ENCODE assay signal across 2 cellular contexts in the genomic region with DNA sequence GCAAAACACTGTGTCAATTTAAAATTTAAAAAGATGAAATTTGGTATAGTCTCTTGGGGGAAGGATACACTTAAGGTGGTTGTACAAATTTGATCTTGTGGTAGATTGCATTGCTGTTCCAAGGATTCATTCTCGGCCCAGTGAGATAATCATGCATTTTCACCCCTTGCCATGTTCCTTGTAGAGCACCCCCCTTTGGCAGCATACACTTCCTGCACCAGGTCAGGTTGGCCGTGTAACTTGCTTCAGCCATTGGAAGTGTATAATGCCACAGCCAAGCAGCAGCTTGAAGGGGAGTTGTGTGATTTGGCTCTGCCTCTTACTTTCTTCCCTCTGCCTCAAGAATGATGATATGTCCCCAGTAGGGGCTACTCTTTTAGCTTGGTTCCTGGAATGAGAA.
TF ChIP-seq lines count a peak whose summit lies in the region.

No MANE protein-coding gene starts in this region.

TF ChIP-seq in HCT116, 20 proteins besides CTCF, POLR2A, EP300 and RAD21 (continued from another document):
- TF ChIP-seq REST (IDR thresholded peaks at IDR 0.05; ENCODE audit: low read depth) = no peak

TF ChIP-seq in HepG2, 621 proteins besides CTCF, POLR2A, EP300 and RAD21 (continued from another document):
- TF ChIP-seq ARID5B (CRISPR knock-in tag; IDR thresholded peaks at IDR 0.05) = no peak
- TF ChIP-seq REPIN1 (CRISPR knock-in tag; IDR thresholded peaks at IDR 0.05; ENCODE audit: borderline replicate concordance, low read depth) = no peak
- TF ChIP-seq ZNF256 (CRISPR knock-in tag; conservative IDR thresholded peaks at IDR 0.05) = no peak
- no peak for TF ChIP-seq HDAC6 (IDR thresholded peaks at IDR 0.05; ENCODE audit: low read depth, low read length)
- peak; percentile 63; the same call in 1 of the 2 replicates for TF ChIP-seq ZNF644 (CRISPR knock-in tag; IDR thresholded peaks at IDR 0.05; ENCODE audit: low read depth)
- no peak for TF ChIP-seq ZHX2 (IDR thresholded peaks at IDR 0.05; ENCODE audit: low read depth)
- TF ChIP-seq ZHX2 (CRISPR knock-in tag; IDR thresholded peaks at IDR 0.05; ENCODE audit: borderline replicate concordance) = no peak
- no peak for TF ChIP-seq KDM6A (CRISPR knock-in tag; IDR thresholded peaks at IDR 0.05; ENCODE audit: low read depth)
- no peak for TF ChIP-seq SETDB1 (CRISPR knock-in tag; IDR thresholded peaks at IDR 0.05; ENCODE audit: borderline replicate concordance)
- TF ChIP-seq RBM22 (optimal IDR thresholded peaks at IDR 0.05; ENCODE audit: low read length) = no peak
- TF ChIP-seq ZNF766 (CRISPR knock-in tag; IDR thresholded peaks at IDR 0.05; ENCODE audit: borderline replicate concordance) = no peak
- TF ChIP-seq GATAD2A (CRISPR knock-in tag; IDR thresholded peaks at IDR 0.05) = peak; percentile 40
- peak; percentile 28; the same call in 1 of the 2 replicates for TF ChIP-seq STAG1 (CRISPR knock-in tag; IDR thresholded peaks at IDR 0.05)
- TF ChIP-seq, protein P1, sequence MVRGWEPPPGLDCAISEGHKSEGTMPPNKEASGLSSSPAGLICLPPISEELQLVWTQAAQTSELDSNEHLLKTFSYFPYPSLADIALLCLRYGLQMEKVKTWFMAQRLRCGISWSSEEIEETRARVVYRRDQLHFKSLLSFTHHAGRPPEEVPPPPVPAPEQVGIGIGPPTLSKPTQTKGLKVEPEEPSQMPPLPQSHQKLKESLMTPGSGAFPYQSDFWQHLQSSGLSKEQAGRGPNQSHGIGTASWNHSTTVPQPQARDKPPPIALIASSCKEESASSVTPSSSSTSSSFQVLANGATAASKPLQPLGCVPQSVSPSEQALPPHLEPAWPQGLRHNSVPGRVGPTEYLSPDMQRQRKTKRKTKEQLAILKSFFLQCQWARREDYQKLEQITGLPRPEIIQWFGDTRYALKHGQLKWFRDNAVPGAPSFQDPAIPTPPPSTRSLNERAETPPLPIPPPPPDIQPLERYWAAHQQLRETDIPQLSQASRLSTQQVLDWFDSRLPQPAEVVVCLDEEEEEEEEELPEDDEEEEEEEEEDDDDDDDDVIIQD (CRISPR knock-in tag; IDR thresholded peaks at IDR 0.05; ENCODE audit: low read depth) = no peak
- no peak for TF ChIP-seq MEF2D (CRISPR knock-in tag; IDR thresholded peaks at IDR 0.05)
- no peak for TF ChIP-seq ZNF318 (CRISPR knock-in tag; IDR thresholded peaks at IDR 0.05)
- TF ChIP-seq ZNF570 (CRISPR knock-in tag; IDR thresholded peaks at IDR 0.05; ENCODE audit: borderline replicate concordance) = no peak
TF ChIP-seq in HepG2: peak in this region for 5.
